26 cellular contexts compared by ENCODE assay signal in the genomic region with DNA sequence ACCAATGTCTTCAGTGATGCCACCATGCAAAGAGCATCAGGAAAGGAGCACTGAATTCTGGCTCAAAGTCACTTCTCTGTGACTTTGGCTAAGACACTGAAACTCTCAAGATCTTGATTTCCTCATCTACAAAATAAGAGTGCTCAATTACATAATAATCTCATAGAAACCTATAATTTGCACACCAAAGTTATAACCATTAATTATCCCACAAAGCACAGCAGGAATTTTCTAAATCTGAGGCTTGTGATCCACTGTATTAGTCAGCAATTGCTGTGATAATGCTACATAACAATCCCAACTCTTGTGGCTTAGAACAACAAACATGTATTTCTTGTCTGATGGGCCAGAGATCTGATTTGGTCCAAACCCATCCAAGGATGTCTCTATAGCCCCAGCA.
"Had no signal": no experiment of that assay in that cellular context is flagged by ENCODE, and none has a peak within 500 bp of the region (broad histone marks: within the 10 kb centered on the region; RNA-seq: fewer than 3 reads in every experiment).

No MANE protein-coding gene starts in this region.

- H3K36me3 ChIP-seq: esophagus squamous epithelium, gastrocnemius medialis, heart right ventricle, left lung, lower lobe of right lung had no signal

- FAIRE-seq: colon, endometrium, islet of Langerhans, keratinocyte had no signal

- DNase-seq: cerebellar nuclear complex; dermis blood vessel endothelial cell; dorsolateral prefrontal cortex; effector CD4-positive, alpha-beta T cell; effector memory CD4-positive, alpha-beta T cell; erythroblast; esophagus squamous epithelium; foreskin fibroblast; foreskin melanocyte; gastrocnemius medialis; glutamatergic neuron; heart right ventricle; immature natural killer cell; left cardiac atrium; left lung; left ventricle myocardium superior; lower lobe of right lung; mesenchymal stem cell; mucosa of descending colon had no signal

- H3K27ac ChIP-seq: dorsolateral prefrontal cortex, epithelial cell of prostate, gastrocnemius medialis, left lung, lower lobe of right lung had no signal

- H3K4me1 ChIP-seq: gastrocnemius medialis had no signal

- H3K4me3 ChIP-seq: coronary artery, dorsolateral prefrontal cortex, esophagus squamous epithelium, gastrocnemius medialis, heart right ventricle, left lung, lower lobe of right lung, mucosa of descending colon had no signal

- ATAC-seq: esophagus mucosa, gastrocnemius medialis, lower lobe of right lung, mucosa of descending colon had no signal

- H3K9me3 ChIP-seq: gastrocnemius medialis, lower lobe of right lung had no signal

- H3K27me3 ChIP-seq: esophagus squamous epithelium, gastrocnemius medialis, heart right ventricle, left lung had no signal
